Comparison of ENCODE assay signal across 8 cellular contexts in the genomic region with DNA sequence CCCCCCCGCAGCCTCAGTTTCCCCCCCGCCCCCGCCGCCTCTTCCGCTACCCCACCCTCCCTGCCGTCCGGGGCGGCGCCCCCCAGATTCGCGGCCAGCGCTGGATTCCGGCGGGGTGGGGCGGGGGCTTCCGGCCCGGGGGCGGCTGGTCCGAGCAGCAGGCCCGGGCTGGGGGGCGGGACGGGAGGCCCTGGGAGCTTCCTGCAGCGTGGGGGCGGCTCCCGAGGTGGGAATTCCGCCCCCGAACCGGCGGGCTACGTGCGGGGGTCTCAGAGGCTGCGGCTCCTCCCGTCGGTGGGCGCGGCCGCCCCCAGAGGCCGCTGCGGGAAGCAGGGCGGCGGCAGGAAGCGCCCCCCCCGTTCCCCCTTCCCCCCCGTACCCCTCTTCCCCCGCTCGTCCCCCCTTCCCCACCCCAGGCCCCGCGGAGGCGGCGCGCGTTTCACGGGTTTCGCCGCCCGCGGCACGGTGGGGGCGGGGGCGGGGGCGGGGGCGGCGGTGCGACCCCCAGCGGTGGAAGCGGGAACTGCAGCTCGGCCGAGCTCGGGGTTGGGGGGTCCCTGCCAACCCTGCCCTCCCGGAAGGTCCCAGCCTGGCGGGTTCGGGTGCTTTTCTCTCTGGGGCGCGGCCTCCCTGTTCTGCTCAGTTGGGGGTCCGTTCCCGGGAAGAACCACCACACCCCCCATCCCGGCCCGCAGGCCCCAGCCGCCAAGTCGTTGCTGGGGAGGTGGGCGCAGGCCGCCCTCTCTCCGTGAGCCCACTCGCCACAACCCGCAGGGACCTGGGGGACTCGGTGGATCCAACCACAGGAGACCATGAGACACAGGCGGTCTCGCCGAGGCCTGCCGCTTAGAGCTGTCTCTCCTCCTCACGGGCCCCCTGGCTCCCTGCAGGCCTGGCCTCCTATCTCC.
DNase-seq lines count a peak whose midpoint lies in the region; TF ChIP-seq lines count a peak whose summit lies in the region.

No MANE protein-coding gene starts in this region.

- TF ChIP-seq CTCF in endothelial cell (IDR thresholded peaks at IDR 0.05; ENCODE audit: unreplicated experiment) (peak; percentile 100), suprapubic skin (IDR thresholded peaks at IDR 0.05) (peak; percentile 57 to 100)

- H3K27me3 ChIP-seq in suprapubic skin, result no peaks in the 10 kb centered on the region

- CTCF ChIA-PET in activated CD4-positive, alpha-beta memory T cell treated with anti-CD3 and anti-CD28 coated beads, Interleukin-2, amount 10 ng/mL, durations not matched to agents 7 days and 5 days (lab: Charles Lee), result interaction anchor here (0.9 to 2.8 kb wide), 10 partner anchors 10 to 120 kb away, joined by 3 to 19 read pairs (median 6); partner anchors contain the start of gene FAAP20

- H3K9me3 ChIP-seq in suprapubic skin, result no peaks in the 10 kb centered on the region

- no peak overlapping the region for H3K27ac Mint-ChIP-seq in activated CD4-positive, alpha-beta memory T cell treated with anti-CD3 and anti-CD28 coated beads, Interleukin-2, amount 10 ng/mL, durations not matched to agents 7 days and 5 days
- H3K27ac Mint-ChIP-seq in endothelial cell (ENCODE audit: unreplicated experiment), result no peak overlapping the region

- DNase-seq in GDM1 (lab: John Stamatoyannopoulos, UW), result peak; percentile 41
- DNase-seq in NAMALWA (ENCODE audit: low spot score), result peak; percentile 50
- peak; percentile 61 for DNase-seq in activated CD4-positive, alpha-beta memory T cell treated with anti-CD3 and anti-CD28 coated beads, Interleukin-2, amount 10 ng/mL, durations not matched to agents 7 days and 5 days
- peak; percentile 81 for DNase-seq in endothelial cell (ENCODE audit: low spot score)
- DNase-seq in myocyte (ENCODE audit: low read depth), result peak; percentile 40
- DNase-seq in suprapubic skin (ENCODE audit: low spot score in 2 of 2), result no peak
- no peak for DNase-seq in COLO668 (lab: John Stamatoyannopoulos, UW; ENCODE audit: unreplicated experiment)
- no peak for DNase-seq in NCI-H187 treated with DMSO at 0.1 percent for 48 hours (lab: John Stamatoyannopoulos, UW)

- H3K4me1 Mint-ChIP-seq in activated CD4-positive, alpha-beta memory T cell treated with anti-CD3 and anti-CD28 coated beads, Interleukin-2, amount 10 ng/mL, durations not matched to agents 7 days and 5 days, result peaks cover 15% of the 10 kb centered on the region
- no peaks in the 10 kb centered on the region for H3K4me1 Mint-ChIP-seq in endothelial cell (ENCODE audit: unreplicated experiment)

- no peaks in the 10 kb centered on the region for H3K9me3 Mint-ChIP-seq in activated CD4-positive, alpha-beta memory T cell treated with anti-CD3 and anti-CD28 coated beads, Interleukin-2, amount 10 ng/mL, durations not matched to agents 7 days and 5 days
- H3K9me3 Mint-ChIP-seq in endothelial cell (ENCODE audit: unreplicated experiment), result no peaks in the 10 kb centered on the region

- H3K36me3 Mint-ChIP-seq in activated CD4-positive, alpha-beta memory T cell treated with anti-CD3 and anti-CD28 coated beads, Interleukin-2, amount 10 ng/mL, durations not matched to agents 7 days and 5 days (ENCODE audit: low read depth), result peaks cover 5% of the 10 kb centered on the region
- H3K36me3 Mint-ChIP-seq in endothelial cell (ENCODE audit: low read depth, unreplicated experiment), result no peaks in the 10 kb centered on the region

- POLR2A ChIA-PET in activated CD4-positive, alpha-beta memory T cell treated with anti-CD3 and anti-CD28 coated beads, Interleukin-2, amount 10 ng/mL, durations not matched to agents 7 days and 5 days (lab: Charles Lee), result interaction anchor here (0.6 to 6.5 kb wide), 8 partner anchors 14 to 116 kb away, joined by 3 to 49 read pairs (median 4); no protein-coding TSS in a partner anchor

- WGBS in suprapubic skin, result 33% methylated on average over 8 of the region's 91 CpGs

- peaks cover 2% of the 10 kb centered on the region for H3K36me3 ChIP-seq in suprapubic skin

- no peaks in the 10 kb centered on the region for H3K27me3 Mint-ChIP-seq in activated CD4-positive, alpha-beta memory T cell treated with anti-CD3 and anti-CD28 coated beads, Interleukin-2, amount 10 ng/mL, durations not matched to agents 7 days and 5 days
- H3K27me3 Mint-ChIP-seq in endothelial cell (ENCODE audit: unreplicated experiment), result peaks cover 4% of the 10 kb centered on the region

- peaks cover 85% of the 10 kb centered on the region for H3K4me1 ChIP-seq in suprapubic skin

- peak overlapping the region; percentile 64 for H3K4me3 ChIP-seq in suprapubic skin

- TF ChIP-seq POLR2A in suprapubic skin (IDR thresholded peaks at IDR 0.05), result no peak

- peak overlapping the region; percentile 86 for H3K27ac ChIP-seq in suprapubic skin

- H3K4me3 Mint-ChIP-seq in activated CD4-positive, alpha-beta memory T cell treated with anti-CD3 and anti-CD28 coated beads, Interleukin-2, amount 10 ng/mL, durations not matched to agents 7 days and 5 days, result peak overlapping the region; percentile 27
- no peak overlapping the region for H3K4me3 Mint-ChIP-seq in endothelial cell (ENCODE audit: unreplicated experiment)

- no peak for TF ChIP-seq EP300 in suprapubic skin (IDR thresholded peaks at IDR 0.05)

Comparison
In these comparisons a context has a peak if more than half of its experiments do, and no peak if none do; other contexts are left out.
1. DNase-seq: peak in GDM1 (single experiment), NAMALWA (single experiment), activated CD4-positive, alpha-beta memory T cell treated with anti-CD3 and anti-CD28 coated beads, Interleukin-2, amount 10 ng/mL, durations not matched to agents 7 days and 5 days (single experiment), endothelial cell (single experiment) and myocyte (single experiment); none in suprapubic skin (0 of 2), COLO668 (single experiment) and NCI-H187 treated with DMSO at 0.1 percent for 48 hours (single experiment).